ENCODE assay signal across 9 cellular contexts in the genomic region with DNA sequence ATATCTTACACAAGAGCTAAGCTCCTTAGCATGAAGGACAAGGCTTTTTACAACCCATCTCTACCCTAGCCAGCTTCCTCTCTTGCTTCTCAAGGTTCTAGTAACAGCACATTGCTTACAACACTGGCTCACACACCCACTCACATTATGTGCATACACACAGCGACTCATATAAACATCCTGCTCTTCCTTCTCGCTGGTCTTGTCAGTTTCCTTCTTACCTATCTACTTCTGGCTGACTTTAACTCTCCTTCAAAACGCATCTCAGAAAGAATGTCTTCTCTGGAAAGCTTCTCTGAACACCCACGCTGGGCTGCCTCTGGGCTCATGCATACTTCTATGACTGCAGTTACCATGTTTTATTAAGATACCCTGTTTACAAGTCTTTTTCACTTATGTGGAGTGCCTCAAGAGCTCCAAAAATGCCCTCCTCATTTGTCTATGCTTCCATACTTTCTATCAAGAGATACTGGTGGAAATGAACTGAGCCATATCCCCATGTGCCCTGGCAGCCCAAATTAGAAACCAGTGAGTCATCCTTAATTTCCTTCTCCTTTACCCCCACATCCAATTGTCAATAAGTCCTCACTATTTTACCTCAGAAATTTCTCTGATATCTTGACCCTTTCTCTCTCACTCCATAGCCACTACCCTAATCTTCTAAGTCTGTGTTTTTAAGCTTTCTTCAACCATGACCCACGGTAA.
DNase-seq lines count a peak whose midpoint lies in the region; ATAC-seq and TF ChIP-seq lines count a peak whose summit lies in the region.
"Had no signal": no experiment of that assay in that cellular context is flagged by ENCODE, and none has a peak within 500 bp of the region (broad histone marks: within the 10 kb centered on the region; RNA-seq: fewer than 3 reads in every experiment).

No MANE protein-coding gene starts in this region.

- no peak for TF ChIP-seq CTCF in NB4 (IDR thresholded peaks at IDR 0.05; ENCODE audit: low read depth, low read length)
- TF ChIP-seq CTCF in cardiac fibroblast (IDR thresholded peaks at IDR 0.05; ENCODE audit: low read depth, low read length) = no peak

- H3K4me3 ChIP-seq in NB4 (ENCODE audit: low read depth, low read length) (no peak overlapping the region), cardiac fibroblast (replicated peaks in 1 of 2; ENCODE audit: low read depth in 2 of 2, low read length in 2 of 2) (no peak overlapping the region)
- H3K4me3 ChIP-seq: skin epidermis had no signal

- ATAC-seq in GM19463 (IDR thresholded peaks at IDR 0.05; ENCODE audit: unreplicated experiment) (peak; percentile 59), GM19328 (IDR thresholded peaks at IDR 0.05; ENCODE audit: unreplicated experiment) (no peak)

- no peak for TF ChIP-seq POLR2A in NB4 (IDR thresholded peaks at IDR 0.05; ENCODE audit: extremely low read depth, insufficient read length)

- DNase-seq in NB4 (ENCODE audit: low read depth) (peak; percentile 92), cardiac fibroblast (ENCODE audit: low read depth in 2 of 2) (peak; percentile 37 to 51), GM19240 (ENCODE audit: insufficient read length, low spot score) (no peak), NCI-H1105 treated with DMSO at 0.1 percent for 48 hours (lab: John Stamatoyannopoulos, UW) (no peak), GOT3 (lab: John Stamatoyannopoulos, UW) (no peak)
- peak; percentile 42 for DNase-seq in stimulated activated CD8-positive, alpha-beta memory T cell treated with anti-CD3 and anti-CD28 coated beads, Interleukin-4, amount 100 ng/mL, for 48 hours

Comparison
In these comparisons a context has a peak if more than half of its experiments do, and no peak if none do; other contexts are left out.
1. DNase-seq: peak in NB4 (single experiment), cardiac fibroblast (2 of 2) and stimulated activated CD8-positive, alpha-beta memory T cell treated with anti-CD3 and anti-CD28 coated beads, Interleukin-4, amount 100 ng/mL, for 48 hours (single experiment); none in GM19240 (single experiment), NCI-H1105 treated with DMSO at 0.1 percent for 48 hours (single experiment) and GOT3 (single experiment).